In the genomic region with DNA sequence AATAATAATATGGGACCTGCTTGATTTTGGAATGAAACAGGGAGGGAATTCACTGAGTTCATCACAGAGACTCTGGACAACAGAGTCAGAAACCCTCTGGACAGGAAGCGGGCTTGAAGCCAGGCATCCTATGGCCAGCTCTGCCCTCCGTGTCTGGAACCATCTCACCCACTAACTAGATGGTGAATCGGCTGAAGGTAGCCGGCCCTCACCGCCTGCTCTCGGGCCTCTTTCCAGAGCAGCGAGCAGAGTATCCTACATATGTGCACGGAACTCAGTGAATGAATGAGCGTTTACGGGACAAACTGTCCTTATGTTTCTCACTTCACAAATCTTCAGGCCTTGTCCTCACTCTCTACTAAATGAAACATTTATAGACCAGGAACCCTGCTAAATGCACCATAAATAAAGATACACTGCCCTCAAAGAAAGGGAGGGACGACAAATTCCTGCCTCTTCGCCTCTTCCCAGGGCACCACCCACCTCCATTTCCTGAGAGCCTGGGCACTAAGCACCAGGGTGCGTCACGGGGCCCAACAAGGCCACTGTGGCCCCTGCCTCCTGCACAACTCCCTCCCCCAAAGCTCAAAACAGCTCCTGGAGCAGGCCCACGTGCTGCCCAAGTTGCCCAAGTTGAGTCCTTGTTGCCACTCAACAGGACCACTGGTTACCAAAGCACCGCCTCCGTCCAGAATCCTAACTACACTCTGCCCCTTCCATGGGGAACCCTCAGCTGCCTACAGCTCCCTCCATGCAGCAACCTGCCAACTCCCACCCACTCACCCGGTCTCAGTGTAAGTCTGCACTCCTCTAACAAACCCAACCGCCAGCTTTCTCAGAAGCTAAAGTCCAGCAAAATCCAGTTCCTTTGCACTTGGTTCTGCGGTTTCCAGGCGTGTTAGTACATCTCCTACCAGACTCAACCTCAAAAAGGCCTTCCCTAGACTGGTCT, we compare ENCODE assay signal across 8 cellular contexts. TPM values are rescaled to one million over a fixed set of nuclear protein-coding genes. Genes with fewer than 3 reads are reported as not detected.
DNase-seq lines count a peak whose midpoint lies in the region; ATAC-seq and TF ChIP-seq lines count a peak whose summit lies in the region.

No MANE protein-coding gene starts in this region.

- no peaks in the 10 kb centered on the region for H3K9me3 ChIP-seq in CD8-positive, alpha-beta memory T cell (ENCODE audit: low read length)
- no peaks in the 10 kb centered on the region for H3K9me3 ChIP-seq in colonic mucosa
- H3K9me3 ChIP-seq in naive thymus-derived CD4-positive, alpha-beta T cell (ENCODE audit: control insufficient read depth in 2 of 3, low read length in 3 of 3), result no peaks in the 10 kb centered on the region

- intact Hi-C loops in colonic mucosa (cut with DNase I), result loop anchor here (5.0 kb wide), 2 partner anchors 37 to 137 kb away; no protein-coding TSS in a partner anchor
- intact Hi-C loops in naive thymus-derived CD4-positive, alpha-beta T cell (cut with micrococcal nuclease), result loop anchor here (2.0 to 5.0 kb wide), 7 partner anchors 103 to 587 kb away; partner anchors contain the start of genes CNOT11 (in 1 of the 2), PDCL3 (in 1 of the 2), RNF149 (in 1 of the 2) and RPL31 (in 1 of the 2)

- H3K36me3 ChIP-seq in CD8-positive, alpha-beta memory T cell (ENCODE audit: insufficient read depth, low read length), result no peaks in the 10 kb centered on the region
- no peaks in the 10 kb centered on the region for H3K36me3 ChIP-seq in colonic mucosa
- H3K36me3 ChIP-seq in naive thymus-derived CD4-positive, alpha-beta T cell (ENCODE audit: control insufficient read depth in 2 of 3, insufficient read depth in 3 of 3, low read length in 3 of 3), result no peaks in the 10 kb centered on the region

- H3K27me3 Mint-ChIP-seq in CD8-positive, alpha-beta memory T cell, result peaks cover 4 to 42% of the 10 kb centered on the region in 2 donors
- peaks cover 3 to 80% (median 22%) of the 10 kb centered on the region in 5 donors for H3K27me3 Mint-ChIP-seq in naive thymus-derived CD4-positive, alpha-beta T cell

- H3K27ac Mint-ChIP-seq in CD8-positive, alpha-beta memory T cell, result peak overlapping the region in 2 of 8 donors; percentile 16 to 20
- peak overlapping the region in 1 of 9 donors; percentile 61 for H3K27ac Mint-ChIP-seq in naive thymus-derived CD4-positive, alpha-beta T cell

- peaks cover 22 to 31% (median 23%) of the 10 kb centered on the region in 3 donors for H3K4me1 Mint-ChIP-seq in CD8-positive, alpha-beta memory T cell
- peaks cover 14 to 36% (median 25%) of the 10 kb centered on the region in 7 donors for H3K4me1 Mint-ChIP-seq in naive thymus-derived CD4-positive, alpha-beta T cell

- TF ChIP-seq POLR2A in NB4 (IDR thresholded peaks at IDR 0.05; ENCODE audit: extremely low read depth, insufficient read length), result no peak

- H3K4me3 Mint-ChIP-seq in CD8-positive, alpha-beta memory T cell, result peak overlapping the region; percentile 63 to 85 (median 71)
- H3K4me3 Mint-ChIP-seq in naive thymus-derived CD4-positive, alpha-beta T cell, result peak overlapping the region; percentile 47 to 88 (median 78)

- no peak for DNase-seq in CD8-positive, alpha-beta memory T cell
- DNase-seq in NB4 (ENCODE audit: low read depth) (peak; percentile 87), colonic mucosa (no peak), amniotic stem cell (lab: John Stamatoyannopoulos, UW) (no peak), iPS-NIHi11 (ENCODE audit: low spot score) (no peak)
- no peak for DNase-seq in naive thymus-derived CD4-positive, alpha-beta T cell

- peak overlapping the region in 1 of 2 donors; percentile 15 for H3K9ac ChIP-seq in colonic mucosa (ENCODE audit: low read depth in 2 of 2, low read length in 2 of 2)

- H3K36me3 Mint-ChIP-seq in CD8-positive, alpha-beta memory T cell, result peaks cover 0 to 3% (median 1%) of the 10 kb centered on the region in 3 donors
- H3K36me3 Mint-ChIP-seq in naive thymus-derived CD4-positive, alpha-beta T cell, result no peaks in the 10 kb centered on the region

- no peaks in the 10 kb centered on the region for H3K9me3 Mint-ChIP-seq in CD8-positive, alpha-beta memory T cell
- no peaks in the 10 kb centered on the region for H3K9me3 Mint-ChIP-seq in naive thymus-derived CD4-positive, alpha-beta T cell

- no peak overlapping the region for H3K27ac ChIP-seq in CD8-positive, alpha-beta memory T cell (ENCODE audit: low read depth, low read length)
- no peak overlapping the region for H3K27ac ChIP-seq in colonic mucosa
- no peak overlapping the region for H3K27ac ChIP-seq in naive thymus-derived CD4-positive, alpha-beta T cell (ENCODE audit: low read depth, low read length)

- no peak overlapping the region for H3K4me3 ChIP-seq in CD8-positive, alpha-beta memory T cell (ENCODE audit: low read length)
- peak overlapping the region; percentile 81 for H3K4me3 ChIP-seq in NB4 (ENCODE audit: low read depth, low read length)
- H3K4me3 ChIP-seq in colonic mucosa, result peak overlapping the region; percentile 63
- H3K4me3 ChIP-seq in naive thymus-derived CD4-positive, alpha-beta T cell (ENCODE audit: low read length), result peak overlapping the region; percentile 45

- CTCF ChIA-PET in CD8-positive, alpha-beta memory T cell (lab: Charles Lee), result interaction anchor here (1.2 to 1.4 kb wide), 2 partner anchors 137 to 150 kb away, joined by 3 read pairs; no protein-coding TSS in a partner anchor
- CTCF ChIA-PET in naive thymus-derived CD4-positive, alpha-beta T cell (lab: Charles Lee), result no interaction called here

- no peak for ATAC-seq in naive thymus-derived CD4-positive, alpha-beta T cell
- ATAC-seq in HG02610 (IDR thresholded peaks at IDR 0.05; ENCODE audit: unreplicated experiment) (no peak), HG02870 (IDR thresholded peaks at IDR 0.05; ENCODE audit: unreplicated experiment) (no peak)

- peaks cover 26% of the 10 kb centered on the region for H3K4me1 ChIP-seq in CD8-positive, alpha-beta memory T cell (ENCODE audit: insufficient read depth, low read length)
- no peaks in the 10 kb centered on the region for H3K4me1 ChIP-seq in colonic mucosa
- peaks cover 8 to 19% of the 10 kb centered on the region in 2 donors for H3K4me1 ChIP-seq in naive thymus-derived CD4-positive, alpha-beta T cell (ENCODE audit: control insufficient read depth in 2 of 2, insufficient read depth in 2 of 2, low read length in 2 of 2)

- POLR2A ChIA-PET in CD8-positive, alpha-beta memory T cell (lab: Charles Lee), result interaction anchor here (1.0 kb wide), 1 partner anchor 679 kb away, joined by 3 read pairs; no protein-coding TSS in a partner anchor
- POLR2A ChIA-PET in naive thymus-derived CD4-positive, alpha-beta T cell (lab: Charles Lee), result interaction anchor here (0.7 to 1.1 kb wide), 3 partner anchors 11 to 387 kb away, joined by 3 to 4 read pairs (median 4); no protein-coding TSS in a partner anchor

- peaks cover 7% of the 10 kb centered on the region for H3K27me3 ChIP-seq in CD8-positive, alpha-beta memory T cell (ENCODE audit: insufficient read depth, low read length, poor library complexity, severe bottlenecking)
- no peaks in the 10 kb centered on the region for H3K27me3 ChIP-seq in colonic mucosa
- peaks cover 0 to 4% of the 10 kb centered on the region in 2 donors for H3K27me3 ChIP-seq in naive thymus-derived CD4-positive, alpha-beta T cell (ENCODE audit: control insufficient read depth in 2 of 2, insufficient read depth in 2 of 2, low read length in 2 of 2)

- TF ChIP-seq CTCF in NB4 (IDR thresholded peaks at IDR 0.05; ENCODE audit: low read depth, low read length), result no peak
- TF ChIP-seq CTCF in colonic mucosa (IDR thresholded peaks at IDR 0.05), result no peak

RNA-seq across cellular contexts. Expression of gene TBC1D8, which starts 1.7 kb away (rescaled TPM):
- under 1 TPM; 0.55 to 0.89 TPM for total RNA-seq in CD8-positive, alpha-beta memory T cell
- polyA plus RNA-seq in CD8-positive, alpha-beta memory T cell, result 0.69 TPM
- 10 to 100 TPM; 10.3 to 11.8 TPM for total RNA-seq in colonic mucosa
- total RNA-seq in naive thymus-derived CD4-positive, alpha-beta T cell, result 10 to 100 TPM in 1 of 5 experiments, 1 to 10 TPM in 3, under 1 TPM in 1; 0.87 to 20.1 (median 2.4) TPM
- under 1 TPM; 0.30 to 0.37 TPM for polyA plus RNA-seq in naive thymus-derived CD4-positive, alpha-beta T cell
